ENCODE assay signal across 28 cellular contexts in genomic region chrX:13386636-13387035, GRCh38.
DNase-seq lines count a peak whose midpoint lies in the region; ATAC-seq, FAIRE-seq and TF ChIP-seq lines count a peak whose summit lies in the region.
"Had no signal": no experiment of that assay in that cellular context is flagged by ENCODE, and none has a peak within 500 bp of the region (broad histone marks: within the 10 kb centered on the region; RNA-seq: fewer than 3 reads in every experiment).

No MANE protein-coding gene starts in this region.

- peaks cover 7% of the 10 kb centered on the region for H3K36me3 Mint-ChIP-seq in neural crest cell (ENCODE audit: low read depth)
- H3K36me3 Mint-ChIP-seq: activated naive CD8-positive, alpha-beta T cell; CD8-positive, alpha-beta T cell had no signal

- no peaks in the 10 kb centered on the region for H3K27me3 ChIP-seq in Panc1 (ENCODE audit: control insufficient read depth, insufficient read depth, low read length)
- H3K27me3 ChIP-seq: tibial nerve had no signal

- in situ Hi-C loops in Panc1 (cut with HindIII; ENCODE audit: low pct_unique_long_range_greater_than_20kb, low sequenced_read_pairs), result no loop called here

- peak overlapping the region; percentile 61; the same call in 1 of the 2 replicates for H3K27ac ChIP-seq in Panc1 (ENCODE audit: low read length)
- H3K27ac ChIP-seq: 22Rv1, coronary artery, PC-9, tibial nerve had no signal

- H3K9me3 Mint-ChIP-seq in neural crest cell, result peaks cover 10% of the 10 kb centered on the region
- H3K9me3 Mint-ChIP-seq: effector memory CD8-positive, alpha-beta T cell had no signal

- DNase-seq in DMS 273 (lab: John Stamatoyannopoulos, UW; ENCODE audit: unreplicated experiment) (peak; percentile 26), DMS 273 treated with DMSO at 0.1 percent for 48 hours (lab: John Stamatoyannopoulos, UW) (no peak), Panc1 (ENCODE audit: low read depth, low spot score) (no peak), foreskin melanocyte (peak; percentile 32), neural crest cell (ENCODE audit: low read depth, low spot score) (no peak), amygdala (lab: John Stamatoyannopoulos, UW) (no peak), GM12891 (ENCODE audit: insufficient read length, low spot score) (no peak), T-helper 2 cell (no peak)
- DNase-seq: activated CD4-positive, alpha-beta memory T cell treated with anti-CD3 and anti-CD28 coated beads, Interleukin-2, amount 10 ng/mL, durations not matched to agents 7 days and 5 days; activated CD4-positive, CD25-positive, alpha-beta regulatory T cell treated with anti-CD3 and anti-CD28 coated beads, Interleukin-2, amount 50 U/mL, for 72 hours; activated CD8-positive, alpha-beta memory T cell treated with anti-CD3 and anti-CD28 coated beads, Interleukin-2, amount 50 U/mL, for 48 hours; aorta; CD8-positive, alpha-beta T cell; DMS153; effector memory CD8-positive, alpha-beta T cell; foreskin fibroblast; MV-4-11; NCI-H146; NCI-H2107; NK-92 treated with Interleukin-12 subunit alpha and Interleukin-12 subunit beta, amount 100 ng/mL, for 24 hours; PC-9; SHP77 had no signal

- no peak overlapping the region for H3K4me3 ChIP-seq in Panc1 (ENCODE audit: low read depth in 2 of 2, low read length in 2 of 2)
- H3K4me3 ChIP-seq: coronary artery, HAP-1, PC-9, skin epidermis, tibial nerve had no signal

- no peaks in the 10 kb centered on the region for H3K27me3 Mint-ChIP-seq in neural crest cell (ENCODE audit: low read depth)
- H3K27me3 Mint-ChIP-seq: activated CD4-positive, alpha-beta memory T cell treated with anti-CD3 and anti-CD28 coated beads, Interleukin-2, amount 10 ng/mL, durations not matched to agents 7 days and 5 days; activated naive CD8-positive, alpha-beta T cell; effector memory CD8-positive, alpha-beta T cell had no signal

- no peak for TF ChIP-seq CTCF in Panc1 (IDR thresholded peaks at IDR 0.05)
- TF ChIP-seq CTCF in neural crest cell (conservative IDR thresholded peaks at IDR 0.05), result no peak

- no peak for FAIRE-seq in GM12891 (lab: Jason Lieb, UNC)

- H3K27ac Mint-ChIP-seq in neural crest cell (ENCODE audit: unreplicated experiment), result peak overlapping the region; percentile 39
- H3K27ac Mint-ChIP-seq: activated CD4-positive, alpha-beta memory T cell treated with anti-CD3 and anti-CD28 coated beads, Interleukin-2, amount 10 ng/mL, durations not matched to agents 7 days and 5 days; activated naive CD8-positive, alpha-beta T cell; CD8-positive, alpha-beta T cell had no signal

- intact Hi-C loops in Panc1 (cut with micrococcal nuclease; ENCODE audit: unreplicated experiment), result no loop called here

- no TSS peak for BruUV-seq in Panc1 (replicated peaks; lab: Mats Ljungman, UMichigan)

- no peaks in the 10 kb centered on the region for H3K36me3 ChIP-seq in Panc1 (ENCODE audit: control insufficient read depth, insufficient read depth, low read length)
- H3K36me3 ChIP-seq: HAP-1, tibial nerve had no signal

- CTCF ChIA-PET in Panc1 (lab: Charles Lee), result no interaction called here

- H3K9me3 ChIP-seq in Panc1 (ENCODE audit: control insufficient read depth, insufficient read depth, low read depth, low read length), result no peaks in the 10 kb centered on the region
- H3K9me3 ChIP-seq: tibial nerve had no signal

- ATAC-seq in Panc1, result no peak
- ATAC-seq: CD8-positive, alpha-beta T cell; effector memory CD8-positive, alpha-beta T cell had no signal

- peak overlapping the region; percentile 0 for H3K4me3 Mint-ChIP-seq in neural crest cell
- H3K4me3 Mint-ChIP-seq: activated CD4-positive, alpha-beta memory T cell treated with anti-CD3 and anti-CD28 coated beads, Interleukin-2, amount 10 ng/mL, durations not matched to agents 7 days and 5 days; activated naive CD8-positive, alpha-beta T cell; CD8-positive, alpha-beta T cell; effector memory CD8-positive, alpha-beta T cell had no signal

- H3K4me1 ChIP-seq in Panc1 (ENCODE audit: control insufficient read depth, insufficient read depth, low read length), result no peaks in the 10 kb centered on the region
- H3K4me1 ChIP-seq: tibial nerve had no signal

- H3K4me1 Mint-ChIP-seq in neural crest cell, result peaks cover 51% of the 10 kb centered on the region

- POLR2A ChIA-PET in Panc1 (lab: Charles Lee), result no interaction called here

- TF ChIP-seq POLR2A in GM12891 (IDR thresholded peaks at IDR 0.05; ENCODE audit: low read depth, low read length), result no peak

TF ChIP-seq in GM12891, 5 proteins besides CTCF, POLR2A, EP300 and RAD21:
- TF ChIP-seq POU2F2 (IDR thresholded peaks at IDR 0.05; ENCODE audit: low read depth, low read length) (no peak), PAX5 (IDR thresholded peaks at IDR 0.05; ENCODE audit: insufficient read depth, low read length, severe bottlenecking) (no peak), SPI1 (IDR thresholded peaks at IDR 0.05; ENCODE audit: low read depth, low read length) (no peak), TAF1 (IDR thresholded peaks at IDR 0.05; ENCODE audit: low read depth, low read length) (no peak), POLR2AphosphoS5 (IDR thresholded peaks at IDR 0.05; ENCODE audit: low read depth, low read length) (no peak)

Comparison
In these comparisons a context has a peak if more than half of its experiments do, and no peak if none do; other contexts are left out.
1. DNase-seq: peak in DMS 273 (single experiment) and foreskin melanocyte (single experiment); none in DMS 273 treated with DMSO at 0.1 percent for 48 hours (single experiment), Panc1 (single experiment), neural crest cell (single experiment), amygdala (0 of 56), GM12891 (single experiment) and T-helper 2 cell (0 of 5).